27 cellular contexts compared by ENCODE assay signal in the genomic region with DNA sequence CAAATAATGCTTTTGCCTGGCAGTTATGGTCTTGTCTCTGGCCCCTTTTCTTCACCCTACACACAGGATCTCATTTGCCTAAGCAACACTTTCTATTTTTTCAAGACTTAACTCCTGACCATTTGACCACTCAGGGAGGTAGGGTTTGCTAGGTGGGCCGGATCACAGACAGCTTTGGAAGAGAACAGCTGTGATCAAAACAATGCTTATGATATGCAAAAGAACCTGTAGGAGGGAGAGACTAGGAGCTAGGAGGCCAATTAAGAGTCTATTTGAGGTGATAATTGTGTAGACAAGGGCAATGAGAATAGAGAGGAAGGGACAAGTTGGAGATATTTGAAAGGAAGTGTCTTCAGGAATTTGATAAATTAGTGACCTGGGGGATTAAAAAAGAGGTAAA. TPM values are rescaled to one million over a fixed set of nuclear protein-coding genes. Genes with fewer than 3 reads are reported as not detected.
DNase-seq lines count a peak whose midpoint lies in the region; ATAC-seq and FAIRE-seq lines count a peak whose summit lies in the region.
"Had no signal": no experiment of that assay in that cellular context is flagged by ENCODE, and none has a peak within 500 bp of the region (broad histone marks: within the 10 kb centered on the region; RNA-seq: fewer than 3 reads in every experiment).

No MANE protein-coding gene starts in this region.

- FAIRE-seq in urothelium cell line (lab: Jason Lieb, UNC), result peak; percentile 88
- FAIRE-seq: A204.1, D721Med, G401.6, K562 had no signal

- no peaks in the 10 kb centered on the region for H3K9me3 ChIP-seq in HUES64 (ENCODE audit: insufficient read depth, low read depth, low read length)
- no peaks in the 10 kb centered on the region for H3K9me3 ChIP-seq in iPS-20b (ENCODE audit: insufficient read depth, low read depth, low read length)
- H3K9me3 ChIP-seq: BLaER1 treated with 17β-estradiol and CSF1 and Interleukin-3, amounts not matched to agents 10 nM and 100 nM; Peyer's patch had no signal

- 3% methylated on average over 1 of the region's 1 CpG for WGBS in HUES64

- H3K36me3 ChIP-seq in H7 (replicated peaks; ENCODE audit: control insufficient read depth, insufficient read depth, low read length) (no peaks in the 10 kb centered on the region), HUES64 (ENCODE audit: insufficient read depth, low read length) (no peaks in the 10 kb centered on the region), iPS-20b (ENCODE audit: insufficient read depth, low read depth, low read length) (no peaks in the 10 kb centered on the region)
- H3K36me3 ChIP-seq: BLaER1 treated with 17β-estradiol and CSF1 and Interleukin-3, amounts not matched to agents 10 nM and 100 nM; Peyer's patch had no signal

- peak; percentile 43 for DNase-seq in H7
- DNase-seq in urothelium cell line (ENCODE audit: low spot score), result no peak
- DNase-seq in NCI-H187 treated with DMSO at 0.1 percent for 48 hours (lab: John Stamatoyannopoulos, UW), result no peak
- DNase-seq: AML-193; CD4-positive, alpha-beta T cell; DMS53; GM23248; Kasumi-1; NCI-H1092 treated with DMSO at 0.1 percent for 48 hours; NCI-H1436; NCI-H187; NCI-H2171 treated with DMSO at 0.1 percent for 48 hours; NCI-H345; NCI-H524; NCI-H748 treated with DMSO at 0.1 percent for 48 hours; OCI-M1; Peyer's patch; SHP77 treated with DMSO at 0.1 percent for 48 hours had no signal

- H3K4me1 ChIP-seq in HUES64 (ENCODE audit: insufficient read depth, low read length) (peaks cover 65% of the 10 kb centered on the region), iPS-20b (ENCODE audit: insufficient read depth, low read length) (peaks cover 51% of the 10 kb centered on the region)
- H3K4me1 ChIP-seq: Peyer's patch had no signal

- ATAC-seq in GM21390 (IDR thresholded peaks at IDR 0.05; ENCODE audit: unreplicated experiment), result no peak
- ATAC-seq in activated CD4-positive, CD25-positive, alpha-beta regulatory T cell treated with anti-CD3 and anti-CD28 coated beads, Interleukin-2, amount 50 U/mL, for 24 hours, result no peak
- ATAC-seq: K562 had no signal

- H3K9ac ChIP-seq in HUES64 (ENCODE audit: low read depth, low read length) (no peak overlapping the region), iPS-20b (ENCODE audit: low read depth, low read length) (no peak overlapping the region)
- H3K9ac ChIP-seq: BLaER1 treated with 17β-estradiol and CSF1 and Interleukin-3, amounts not matched to agents 10 nM and 100 nM; GM23248 had no signal

- H3K4me3 ChIP-seq in H7 (ENCODE audit: insufficient read depth, low read depth, low read length), result no peak overlapping the region
- H3K4me3 ChIP-seq in HUES64 (ENCODE audit: low read length), result no peak overlapping the region
- H3K4me3 ChIP-seq in iPS-20b (ENCODE audit: low read length), result peak overlapping the region; percentile 22; the same call in 1 of the 2 replicates
- H3K4me3 ChIP-seq: BLaER1 treated with 17β-estradiol and CSF1 and Interleukin-3, amounts not matched to agents 10 nM and 100 nM; GM23248; K562; Peyer's patch had no signal

- H3K27me3 ChIP-seq in H7 (ENCODE audit: control insufficient read depth, insufficient read depth, low read length) (no peaks in the 10 kb centered on the region), HUES64 (ENCODE audit: insufficient read depth, low read length) (peaks cover 3% of the 10 kb centered on the region; the same call in 1 of the 2 replicates), iPS-20b (ENCODE audit: insufficient read depth, low read length) (peaks cover 19% of the 10 kb centered on the region; the same call in 1 of the 2 replicates)
- H3K27me3 ChIP-seq: BLaER1 treated with 17β-estradiol and CSF1 and Interleukin-3, amounts not matched to agents 10 nM and 100 nM; Peyer's patch had no signal

- H3K27ac ChIP-seq in HUES64 (ENCODE audit: low read depth, low read length) (peak overlapping the region; percentile 29), iPS-20b (ENCODE audit: low read length) (no peak overlapping the region)
- H3K27ac ChIP-seq: BLaER1 treated with 17β-estradiol and CSF1 and Interleukin-3, amounts not matched to agents 10 nM and 100 nM; GM23248; Peyer's patch had no signal

RNA-seq across cellular contexts. Expression of a gene that starts 12.3 kb away (rescaled TPM):
- 9.5 and 11.0 TPM in 2 replicates for total RNA-seq in H7 (2014; rRNA removed; shearing (Covaris generic))
- polyA plus RNA-seq in HUES64 (2013, experiment 1 of 2), result 23.0 TPM
- polyA plus RNA-seq in HUES64 (2013, experiment 2 of 2), result 39.7 TPM
